ENCODE assay signal across 2 cellular contexts in genomic region chr20:35285806-35286076, GRCh38.
A peak's percentile ranks its signal among the peaks of the same experiment; 100 is the strongest.
TF ChIP-seq lines count a peak whose summit lies in the region.

No MANE protein-coding gene starts in this region.

TF ChIP-seq in A549, 52 proteins besides CTCF, POLR2A, EP300 and RAD21:
- TF ChIP-seq MAX (IDR thresholded peaks at IDR 0.05) = no peak
- no peak for TF ChIP-seq HDAC2 (IDR thresholded peaks at IDR 0.05)
- no peak for TF ChIP-seq TFCP2L1 (CRISPR knock-in tag; IDR thresholded peaks at IDR 0.05)
- TF ChIP-seq MAZ (IDR thresholded peaks at IDR 0.05; ENCODE audit: borderline replicate concordance, low read depth, low read length) = no peak
- peak; percentile 99 for TF ChIP-seq MAFK (IDR thresholded peaks at IDR 0.05; ENCODE audit: partially characterized antibody)
- peak; percentile 89 for TF ChIP-seq NFE2L2 (conservative IDR thresholded peaks at IDR 0.05; ENCODE audit: low read length)
- no peak for TF ChIP-seq BHLHE40 (IDR thresholded peaks at IDR 0.05; ENCODE audit: low read depth, low read length)
- no peak for TF ChIP-seq ESRRA (IDR thresholded peaks at IDR 0.05; ENCODE audit: borderline replicate concordance, low read length)
- TF ChIP-seq FOSL2 (IDR thresholded peaks at IDR 0.05) = no peak
- TF ChIP-seq FOSL2 (CRISPR knock-in tag; IDR thresholded peaks at IDR 0.05) = peak; percentile 57; the same call in 1 of the 2 replicates
- no peak for TF ChIP-seq TP53 (CRISPR knock-in tag; IDR thresholded peaks at IDR 0.05)

TF ChIP-seq in HEK293, 187 proteins besides CTCF, POLR2A, EP300 and RAD21 (continues in another document):
- TF ChIP-seq KLF17 (tag by site-specific recombination; IDR thresholded peaks at IDR 0.05) (peak; percentile 75), TSHZ1 (tag by site-specific recombination; IDR thresholded peaks at IDR 0.05; ENCODE audit: borderline replicate concordance) (peak; percentile 60; the same call in 1 of the 2 replicates), PRDM1 (tag by site-specific recombination; IDR thresholded peaks at IDR 0.05) (0 out of 2 replicates have a peak, but pooled peaks have one; percentile 8), ZNF645 (tag by site-specific recombination; IDR thresholded peaks at IDR 0.05) (no peak), ZFP69B (tag by site-specific recombination; IDR thresholded peaks at IDR 0.05) (0 out of 2 replicates have a peak, but pooled peaks have one; percentile 43), ZNF248 (tag by site-specific recombination; IDR thresholded peaks at IDR 0.05) (no peak), ZNF639 (tag by site-specific recombination; IDR thresholded peaks at IDR 0.05) (peak; percentile 78), ZNF473 (tag by site-specific recombination; IDR thresholded peaks at IDR 0.05) (no peak), ZNF692 (tag by site-specific recombination; IDR thresholded peaks at IDR 0.05) (peak; percentile 82), ZNF366 (tag by site-specific recombination; conservative IDR thresholded peaks at IDR 0.05) (peak; percentile 73), GLI2 (tag by site-specific recombination; IDR thresholded peaks at IDR 0.05; ENCODE audit: borderline replicate concordance, low read depth) (no peak), ZNF624 (tag by site-specific recombination; IDR thresholded peaks at IDR 0.05) (no peak), ZBTB21 (tag by site-specific recombination; IDR thresholded peaks at IDR 0.05) (peak; percentile 99), ZBTB10 (tag by site-specific recombination; IDR thresholded peaks at IDR 0.05) (no peak), PRDM4 (tag by site-specific recombination; IDR thresholded peaks at IDR 0.05) (peak; percentile 31; the same call in 1 of the 2 replicates), ZNF660 (tag by site-specific recombination; IDR thresholded peaks at IDR 0.05) (no peak), ZNF621 (tag by site-specific recombination; IDR thresholded peaks at IDR 0.05) (peak; percentile 77; the same call in 1 of the 2 replicates), ZNF2 (tag by site-specific recombination; IDR thresholded peaks at IDR 0.05) (0 out of 2 replicates have a peak, but pooled peaks have one; percentile 21), OVOL3 (tag by site-specific recombination; IDR thresholded peaks at IDR 0.05) (no peak), ZNF157 (tag by site-specific recombination; IDR thresholded peaks at IDR 0.05) (no peak), ZFP41 (tag by site-specific recombination; IDR thresholded peaks at IDR 0.05; ENCODE audit: borderline replicate concordance) (no peak), ZNF843 (tag by site-specific recombination; IDR thresholded peaks at IDR 0.05) (no peak), ZBTB17 (tag by site-specific recombination; IDR thresholded peaks at IDR 0.05) (peak; percentile 24; the same call in 1 of the 2 replicates), ATF2 (tag by site-specific recombination; IDR thresholded peaks at IDR 0.05; ENCODE audit: low read depth) (peak; percentile 94), ZNF146 (tag by site-specific recombination; IDR thresholded peaks at IDR 0.05) (0 out of 2 replicates have a peak, but pooled peaks have one; percentile 33), INSM2 (tag by site-specific recombination; IDR thresholded peaks at IDR 0.05) (peak; percentile 92), ZNF350 (tag by site-specific recombination; IDR thresholded peaks at IDR 0.05) (no peak), SP3 (tag by site-specific recombination; IDR thresholded peaks at IDR 0.05) (no peak), ZNF596 (tag by site-specific recombination; IDR thresholded peaks at IDR 0.05) (no peak), ZNF558 (tag by site-specific recombination; IDR thresholded peaks at IDR 0.05) (peak; percentile 18; the same call in 1 of the 2 replicates), ZEB2 (tag by site-specific recombination; IDR thresholded peaks at IDR 0.05) (peak; percentile 72), ZNF521 (tag by site-specific recombination; IDR thresholded peaks at IDR 0.05) (no peak), ZNF184 (tag by site-specific recombination; IDR thresholded peaks at IDR 0.05) (0 out of 2 replicates have a peak, but pooled peaks have one; percentile 9), ZNF658 (tag by site-specific recombination; IDR thresholded peaks at IDR 0.05) (0 out of 2 replicates have a peak, but pooled peaks have one; percentile 52), ZBTB7A (tag by site-specific recombination; IDR thresholded peaks at IDR 0.05; ENCODE audit: low read depth) (0 out of 2 replicates have a peak, but pooled peaks have one; percentile 32), ZNF600 (tag by site-specific recombination; IDR thresholded peaks at IDR 0.05) (no peak; the same call in 1 of the 2 replicates)
